ENCODE assay signal across 8 cellular contexts in the genomic region with DNA sequence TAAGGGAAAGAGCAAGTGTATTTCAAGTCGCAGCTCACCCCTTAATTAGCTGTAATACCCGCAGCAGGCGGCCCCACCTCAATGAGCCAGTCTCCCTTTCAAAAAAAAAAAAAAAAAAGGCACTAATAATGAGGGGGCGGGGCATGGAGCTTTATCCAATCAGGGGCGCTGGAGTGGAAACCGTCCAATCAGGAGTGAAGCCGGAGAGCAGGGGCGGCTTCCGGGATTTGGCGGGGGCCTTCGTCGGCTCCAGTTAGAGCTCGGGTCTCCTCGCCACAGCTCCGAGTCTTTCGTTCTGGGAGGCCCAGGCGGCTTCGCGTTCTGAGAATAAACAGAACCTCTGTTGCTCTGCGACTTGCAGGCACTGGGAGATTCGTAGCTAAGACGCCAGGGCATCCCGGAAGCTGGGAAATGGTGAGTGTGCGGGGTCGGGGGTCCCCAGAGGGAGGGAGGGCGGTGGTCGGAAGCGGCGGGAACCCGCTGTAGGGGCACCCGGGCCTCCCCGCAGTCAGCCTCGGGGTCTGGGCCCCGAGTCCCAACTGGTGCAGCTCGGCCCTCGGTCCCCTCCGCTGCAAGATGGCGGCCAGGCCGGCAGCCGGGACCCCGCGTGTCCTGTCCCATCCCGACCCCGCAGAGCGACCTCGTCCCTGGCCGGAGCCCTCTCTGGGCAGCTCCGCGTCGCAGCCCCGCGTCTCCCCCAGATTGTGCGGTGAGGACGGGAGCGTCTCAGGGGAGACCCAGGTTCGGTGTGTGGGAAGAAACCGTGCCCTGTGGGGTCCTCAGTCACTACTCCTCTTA. TPM values are rescaled to one million over a fixed set of nuclear protein-coding genes. Genes with fewer than 3 reads are reported as not detected.
DNase-seq lines count a peak whose midpoint lies in the region; ATAC-seq and TF ChIP-seq lines count a peak whose summit lies in the region.

Gene ZNF267, plus strand, starts transcription at position 252 of the 798 bp plus-strand sequence. Its CDS starts 160 bp downstream, at position 412.

- peak within 1 kb of the TSS; percentile 100 for H3K27ac Mint-ChIP-seq in activated T-cell treated with anti-CD3 and anti-CD28 coated beads, Interleukin-2, amount 50 U/mL, for 72 hours
- H3K27ac Mint-ChIP-seq in naive B cell, result peak within 1 kb of the TSS; percentile 98 to 99 (median 98)
- peak within 1 kb of the TSS; percentile 99 for H3K27ac Mint-ChIP-seq in stimulated activated memory B cell treated with anti-CD40 and anti-IgM and Interleukin-4, amounts not matched to agents 10 μg/mL and 1 μg/mL and 100 μg/mL, for 72 hours

- peaks cover 2% of the 10 kb centered on the region in 2 donors for H3K9me3 Mint-ChIP-seq in activated T-cell treated with anti-CD3 and anti-CD28 coated beads, Interleukin-2, amount 50 U/mL, for 72 hours
- H3K9me3 Mint-ChIP-seq in naive B cell, result no peaks in the 10 kb centered on the region
- no peaks in the 10 kb centered on the region for H3K9me3 Mint-ChIP-seq in stimulated activated memory B cell treated with anti-CD40 and anti-IgM and Interleukin-4, amounts not matched to agents 10 μg/mL and 1 μg/mL and 100 μg/mL, for 72 hours

- H3K4me3 ChIP-seq in Jurkat, Clone E6-1 (ENCODE audit: low read length), result peak within 1 kb of the TSS; percentile 98
- H3K4me3 ChIP-seq in Panc1 (ENCODE audit: low read depth in 2 of 2, low read length in 2 of 2), result peak within 1 kb of the TSS; percentile 77 to 99
- H3K4me3 ChIP-seq in esophagus squamous epithelium, result peak within 1 kb of the TSS; percentile 77 to 100 (median 92)

- no TSS peak for BruUV-seq in Panc1 (replicated peaks; lab: Mats Ljungman, UMichigan)

- WGBS in esophagus squamous epithelium, 2 donors, result 1 to 2% methylated on average over 18 to 20 of the region's 57 CpGs

- H3K27me3 ChIP-seq in Panc1 (ENCODE audit: control insufficient read depth, insufficient read depth, low read length) (no peaks in the 10 kb centered on the region), esophagus squamous epithelium (no peaks in the 10 kb centered on the region)

- peaks cover 3% of the 10 kb centered on the region; the same call in 1 of the 2 replicates for H3K36me3 ChIP-seq in Panc1 (ENCODE audit: control insufficient read depth, insufficient read depth, low read length)
- H3K36me3 ChIP-seq in esophagus squamous epithelium, result peaks cover 0 to 6% (median 6%) of the 10 kb centered on the region in 3 donors

- DNase-seq in DMS 273 treated with DMSO at 0.1 percent for 48 hours (lab: John Stamatoyannopoulos, UW) (peak; percentile 73), Panc1 (ENCODE audit: low read depth, low spot score) (peak; percentile 53), esophagus squamous epithelium (lab: John Stamatoyannopoulos, UW) (peak; percentile 73), naive B cell (peak; percentile 92)
- peak; percentile 91 for DNase-seq in Jurkat, Clone E6-1 (ENCODE audit: low read depth, low spot score)
- peak; percentile 93 to 96 for DNase-seq in activated T-cell treated with anti-CD3 and anti-CD28 coated beads, Interleukin-2, amount 50 U/mL, for 72 hours

- H3K27ac ChIP-seq in Panc1 (ENCODE audit: low read length), result peak within 1 kb of the TSS; percentile 97
- peak within 1 kb of the TSS; percentile 98 to 99 (median 98) for H3K27ac ChIP-seq in esophagus squamous epithelium

- ATAC-seq in GM21529 (IDR thresholded peaks at IDR 0.05; ENCODE audit: unreplicated experiment) (peak; percentile 47), Panc1 (peak; percentile 90), naive B cell (ENCODE audit: low read depth in 2 of 2) (peak; percentile 74 to 78)
- peak; percentile 37 to 42 for ATAC-seq in activated T-cell treated with anti-CD3 and anti-CD28 coated beads, Interleukin-2, amount 50 U/mL, for 72 hours (replicated peaks in 1 of 2)
- ATAC-seq in stimulated activated memory B cell treated with anti-CD40 and anti-IgM and Interleukin-4, amounts not matched to agents 10 μg/mL and 1 μg/mL and 100 μg/mL, for 72 hours, result peak; percentile 81

- peak in 3 of 4 donors; percentile 47 to 93 (median 78) for TF ChIP-seq POLR2A in esophagus squamous epithelium (IDR thresholded peaks at IDR 0.05)

- H3K4me1 ChIP-seq in Panc1 (ENCODE audit: control insufficient read depth, insufficient read depth, low read length) (peaks cover 23% of the 10 kb centered on the region), esophagus squamous epithelium (peaks cover 33 to 63% (median 44%) of the 10 kb centered on the region in 3 donors)

- CTCF ChIA-PET in Panc1 (lab: Charles Lee), result interaction anchor here (0.6 to 0.7 kb wide), 4 partner anchors 9 to 430 kb away, joined by 3 to 7 read pairs (median 4); no protein-coding TSS in a partner anchor

- no peak for TF ChIP-seq CTCF in Panc1 (IDR thresholded peaks at IDR 0.05)
- no peak for TF ChIP-seq CTCF in esophagus squamous epithelium (IDR thresholded peaks at IDR 0.05)

- no peaks in the 10 kb centered on the region for H3K27me3 Mint-ChIP-seq in activated T-cell treated with anti-CD3 and anti-CD28 coated beads, Interleukin-2, amount 50 U/mL, for 72 hours (ENCODE audit: low read depth)
- H3K27me3 Mint-ChIP-seq in naive B cell, result no peaks in the 10 kb centered on the region
- no peaks in the 10 kb centered on the region for H3K27me3 Mint-ChIP-seq in stimulated activated memory B cell treated with anti-CD40 and anti-IgM and Interleukin-4, amounts not matched to agents 10 μg/mL and 1 μg/mL and 100 μg/mL, for 72 hours

- H3K9me3 ChIP-seq in Panc1 (ENCODE audit: control insufficient read depth, insufficient read depth, low read depth, low read length), result peaks cover 19% of the 10 kb centered on the region; the same call in 1 of the 2 replicates
- H3K9me3 ChIP-seq in esophagus squamous epithelium, result no peaks in the 10 kb centered on the region

- in situ Hi-C loops in Panc1 (cut with HindIII; ENCODE audit: low pct_unique_long_range_greater_than_20kb, low sequenced_read_pairs), result no loop called here

- H3K4me3 Mint-ChIP-seq in activated T-cell treated with anti-CD3 and anti-CD28 coated beads, Interleukin-2, amount 50 U/mL, for 72 hours, result peak within 1 kb of the TSS; percentile 98 to 99
- H3K4me3 Mint-ChIP-seq in naive B cell, result peak within 1 kb of the TSS; percentile 96 to 100 (median 98)
- H3K4me3 Mint-ChIP-seq in stimulated activated memory B cell treated with anti-CD40 and anti-IgM and Interleukin-4, amounts not matched to agents 10 μg/mL and 1 μg/mL and 100 μg/mL, for 72 hours, result peak within 1 kb of the TSS; percentile 96

- intact Hi-C loops in Panc1 (cut with micrococcal nuclease; ENCODE audit: unreplicated experiment) (no loop called here), esophagus squamous epithelium (cut with DNase I) (no loop called here)

- POLR2A ChIA-PET in Panc1 (lab: Charles Lee), result interaction anchor here (0.5 to 0.6 kb wide), 3 partner anchors 493 to 912 kb away, joined by 3 to 9 read pairs (median 4); no protein-coding TSS in a partner anchor

- peaks cover 35 to 39% of the 10 kb centered on the region in 2 donors for H3K36me3 Mint-ChIP-seq in activated T-cell treated with anti-CD3 and anti-CD28 coated beads, Interleukin-2, amount 50 U/mL, for 72 hours (ENCODE audit: insufficient read depth in 2 of 2)
- peaks cover 0 to 6% of the 10 kb centered on the region in 2 donors for H3K36me3 Mint-ChIP-seq in naive B cell
- H3K36me3 Mint-ChIP-seq in stimulated activated memory B cell treated with anti-CD40 and anti-IgM and Interleukin-4, amounts not matched to agents 10 μg/mL and 1 μg/mL and 100 μg/mL, for 72 hours, result peaks cover 34% of the 10 kb centered on the region

- peaks cover 80% of the 10 kb centered on the region for H3K4me1 Mint-ChIP-seq in activated T-cell treated with anti-CD3 and anti-CD28 coated beads, Interleukin-2, amount 50 U/mL, for 72 hours (ENCODE audit: low read depth)
- peaks cover 44 to 84% (median 77%) of the 10 kb centered on the region in 3 donors for H3K4me1 Mint-ChIP-seq in naive B cell
- H3K4me1 Mint-ChIP-seq in stimulated activated memory B cell treated with anti-CD40 and anti-IgM and Interleukin-4, amounts not matched to agents 10 μg/mL and 1 μg/mL and 100 μg/mL, for 72 hours, result peaks cover 83% of the 10 kb centered on the region

RNA-seq across cellular contexts. Expression of gene ZNF267, which starts in this region (rescaled TPM):
- polyA plus RNA-seq in Jurkat, Clone E6-1 (2012; ENCODE audit: insufficient read depth, insufficient read length), result 15.8 TPM
- total RNA-seq in Panc1 (2021; ENCODE audit: unreplicated experiment), result 24.2 TPM
- polyA plus RNA-seq in Panc1 (2012; ENCODE audit: insufficient read length), result 4.0 TPM
- total RNA-seq in activated T-cell treated with anti-CD3 and anti-CD28 coated beads, Interleukin-2, amount 50 U/mL, for 72 hours, result 100 to 1,000 TPM; 151 to 156 TPM
- 10 to 100 TPM in 3 of 4 donors, 1 to 10 TPM in 1; 9.9 to 14.7 (median 12.4) TPM for total RNA-seq in esophagus squamous epithelium
- polyA plus RNA-seq in naive B cell (ENCODE audit: low read depth in 6 of 6), result 10 to 100 TPM; 11.6 to 24.6 (median 17.6) TPM

Comparison
In these comparisons a context has a peak if more than half of its experiments do, and no peak if none do; other contexts are left out.
1. Peak in every context shown above with its lines: DNase-seq, ATAC-seq, H3K4me3 ChIP-seq and H3K27ac ChIP-seq.
2. ATAC-seq: peak in every context shown above with its lines; median percentile 90 in Panc1; 81 in stimulated activated memory B cell treated with anti-CD40 and anti-IgM and Interleukin-4, amounts not matched to agents 10 μg/mL and 1 μg/mL and 100 μg/mL, for 72 hours; 76 in naive B cell; 47 in GM21529; 40 in activated T-cell treated with anti-CD3 and anti-CD28 coated beads, Interleukin-2, amount 50 U/mL, for 72 hours.